ENCODE assay signal across 15 cellular contexts in the genomic region with DNA sequence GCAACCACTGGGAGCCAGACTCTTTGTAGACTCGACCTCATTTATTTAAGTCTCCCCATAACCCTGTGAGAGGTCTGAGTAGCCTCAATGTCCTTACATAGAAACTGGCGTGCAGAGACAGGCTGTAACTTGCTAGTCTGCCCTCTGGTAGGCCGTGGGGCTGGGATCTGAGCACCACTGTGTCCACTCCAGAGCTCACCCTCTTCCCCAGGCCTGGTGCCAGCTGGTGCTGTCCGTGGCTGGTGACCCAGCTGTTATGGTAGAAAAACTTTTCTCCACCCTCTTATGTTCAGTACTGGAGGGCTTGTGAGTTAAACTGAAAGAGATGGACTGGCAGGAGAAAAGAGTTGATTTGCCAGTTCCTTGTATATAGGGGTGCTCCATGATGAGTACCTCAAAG. TPM values are rescaled to one million over a fixed set of nuclear protein-coding genes. Genes with fewer than 3 reads are reported as not detected.
A peak's percentile ranks its signal among the peaks of the same experiment; 100 is the strongest.
DNase-seq lines count a peak whose midpoint lies in the region; ATAC-seq and TF ChIP-seq lines count a peak whose summit lies in the region.
"Had no signal": no experiment of that assay in that cellular context is flagged by ENCODE, and none has a peak within 500 bp of the region (broad histone marks: within the 10 kb centered on the region; RNA-seq: fewer than 3 reads in every experiment).

No MANE protein-coding gene starts in this region.

- H3K27ac ChIP-seq in SJCRH30 (peak overlapping the region; percentile 80), dorsolateral prefrontal cortex (peak overlapping the region in 11 of 59 donors; percentile 9 to 67 (median 53)), mesenchymal stem cell (ENCODE audit: low read length, poor library complexity, severe bottlenecking) (no peak overlapping the region), substantia nigra (ENCODE audit: low read depth, low read length, poor library complexity, severe bottlenecking) (peak overlapping the region; percentile 45), MM.1S (ENCODE audit: low read length) (no peak overlapping the region)
- H3K27ac ChIP-seq: A549 had no signal

- no peak for ATAC-seq in mucosa of descending colon
- ATAC-seq: A549 had no signal

- no peak overlapping the region for H2BK15ac ChIP-seq in mesenchymal stem cell (ENCODE audit: low read depth, poor library complexity, severe bottlenecking)

- 80% methylated on average over 3 of the region's 4 CpGs for WGBS in mesenchymal stem cell

- no peaks in the 10 kb centered on the region for H4K20me1 ChIP-seq in MM.1S (ENCODE audit: insufficient read depth, low read length)

- H3K4me3 ChIP-seq in SJCRH30 (no peak overlapping the region), dorsolateral prefrontal cortex (no peak overlapping the region), mesenchymal stem cell (ENCODE audit: insufficient read depth in 1 of 2, low read depth in 1 of 2, low read length in 2 of 2) (no peak overlapping the region), mucosa of descending colon (no peak overlapping the region), MM.1S (ENCODE audit: low read length) (no peak overlapping the region)
- H3K4me3 ChIP-seq: A549 had no signal

- H3K79me2 ChIP-seq in MM.1S (ENCODE audit: low read length), result no peaks in the 10 kb centered on the region

- DNase-seq in SJCRH30 (peak; percentile 38 to 60), dorsolateral prefrontal cortex (peak in 9 of 10 donors; percentile 33 to 70 (median 59)), mesenchymal stem cell (no peak), substantia nigra (lab: John Stamatoyannopoulos, UW) (peak in 31 of 49 donors; percentile 9 to 81 (median 37)), mucosa of descending colon (no peak), MM.1S (no peak)
- DNase-seq in activated T-cell treated with anti-CD3 and anti-CD28 coated beads, Interleukin-2, amount 50 U/mL, for 24 hours, result no peak
- DNase-seq: CD8-positive, alpha-beta memory T cell; DMS53; KBM-7; MV-4-11; NCI-H1694 treated with DMSO at 0.1 percent for 48 hours; NCI-H2227 treated with DMSO at 0.1 percent for 48 hours; SHP77 had no signal

- no peak overlapping the region for H4K8ac ChIP-seq in mesenchymal stem cell (ENCODE audit: low read length)

- H3K4me2 ChIP-seq in mesenchymal stem cell (ENCODE audit: low read length, poor library complexity, severe bottlenecking) (no peak overlapping the region), MM.1S (ENCODE audit: low read depth, low read length) (no peak overlapping the region)
- H3K4me2 ChIP-seq: A549 had no signal

- no peaks in the 10 kb centered on the region for H3K9me3 Mint-ChIP-seq in activated T-cell treated with anti-CD3 and anti-CD28 coated beads, Interleukin-2, amount 50 U/mL, for 24 hours
- H3K9me3 Mint-ChIP-seq: CD8-positive, alpha-beta memory T cell had no signal

- H2BK5ac ChIP-seq in mesenchymal stem cell (ENCODE audit: low read depth, low read length, poor library complexity, severe bottlenecking), result no peak overlapping the region

- H3K9me3 ChIP-seq in SJCRH30 (replicated peaks) (no peaks in the 10 kb centered on the region), mesenchymal stem cell (ENCODE audit: control insufficient read depth, low read length) (no peaks in the 10 kb centered on the region), mucosa of descending colon (no peaks in the 10 kb centered on the region), MM.1S (replicated peaks; ENCODE audit: insufficient read depth, low read length) (no peaks in the 10 kb centered on the region)
- H3K9me3 ChIP-seq: A549 had no signal

- H3K27me3 Mint-ChIP-seq in activated T-cell treated with anti-CD3 and anti-CD28 coated beads, Interleukin-2, amount 50 U/mL, for 24 hours, result no peaks in the 10 kb centered on the region

- peaks cover 10% of the 10 kb centered on the region for H3K4me1 Mint-ChIP-seq in activated T-cell treated with anti-CD3 and anti-CD28 coated beads, Interleukin-2, amount 50 U/mL, for 24 hours (ENCODE audit: low read depth)

- H3K36me3 ChIP-seq in SJCRH30 (no peaks in the 10 kb centered on the region), mesenchymal stem cell (ENCODE audit: control insufficient read depth in 1 of 2, insufficient read depth in 2 of 2, low read depth in 1 of 2, low read length in 2 of 2) (peaks cover 57 to 58% of the 10 kb centered on the region in 2 experiments), mucosa of descending colon (ENCODE audit: low read depth) (no peaks in the 10 kb centered on the region), MM.1S (replicated peaks; ENCODE audit: insufficient read depth, low read length) (no peaks in the 10 kb centered on the region)

- no peak overlapping the region for H3K4me3 Mint-ChIP-seq in activated T-cell treated with anti-CD3 and anti-CD28 coated beads, Interleukin-2, amount 50 U/mL, for 24 hours
- H3K4me3 Mint-ChIP-seq: CD8-positive, alpha-beta memory T cell had no signal

- no peaks in the 10 kb centered on the region for H3K36me3 Mint-ChIP-seq in activated T-cell treated with anti-CD3 and anti-CD28 coated beads, Interleukin-2, amount 50 U/mL, for 24 hours (ENCODE audit: low read depth)
- H3K36me3 Mint-ChIP-seq: CD8-positive, alpha-beta memory T cell had no signal

- no peak overlapping the region for H2BK12ac ChIP-seq in mesenchymal stem cell (ENCODE audit: low read length in 2 of 2)

- H2AFZ ChIP-seq in mesenchymal stem cell (ENCODE audit: low read depth, low read length) (no peak overlapping the region), MM.1S (ENCODE audit: low read length) (no peak overlapping the region)

- H2AK5ac ChIP-seq in mesenchymal stem cell (ENCODE audit: low read length, severe bottlenecking), result peak overlapping the region; percentile 58

- H3K9ac ChIP-seq in mesenchymal stem cell (ENCODE audit: low read length) (no peak overlapping the region), MM.1S (ENCODE audit: low read length) (no peak overlapping the region)

- H3K4me1 ChIP-seq in SJCRH30 (peaks cover 43% of the 10 kb centered on the region), mesenchymal stem cell (ENCODE audit: control insufficient read depth, insufficient read depth, low read depth, low read length) (peaks cover 21% of the 10 kb centered on the region), mucosa of descending colon (ENCODE audit: low read depth) (no peaks in the 10 kb centered on the region), MM.1S (ENCODE audit: low read length) (no peaks in the 10 kb centered on the region)

- H4K91ac ChIP-seq in mesenchymal stem cell (ENCODE audit: low read length), result no peak overlapping the region

- no peak overlapping the region for H3K4ac ChIP-seq in mesenchymal stem cell (ENCODE audit: low read depth in 1 of 2, low read length in 2 of 2)

- no peak overlapping the region for H3K14ac ChIP-seq in mesenchymal stem cell (ENCODE audit: low read length in 2 of 2)

- H3K27ac Mint-ChIP-seq in activated T-cell treated with anti-CD3 and anti-CD28 coated beads, Interleukin-2, amount 50 U/mL, for 24 hours, result no peak overlapping the region

- H3K27me3 ChIP-seq in SJCRH30 (no peaks in the 10 kb centered on the region), dorsolateral prefrontal cortex (no peaks in the 10 kb centered on the region), mesenchymal stem cell (ENCODE audit: control insufficient read depth in 1 of 2, insufficient read depth in 1 of 2, low read length in 2 of 2) (no peaks in the 10 kb centered on the region), MM.1S (replicated peaks; ENCODE audit: insufficient read depth, low read length) (no peaks in the 10 kb centered on the region)

- intact Hi-C loops in dorsolateral prefrontal cortex (cut with DNase I), result no loop called here
- intact Hi-C loops in mucosa of descending colon (cut with DNase I, micrococcal nuclease), result no loop called here

- peak in 1 of 56 donors; percentile 12 for TF ChIP-seq CTCF in dorsolateral prefrontal cortex (IDR thresholded peaks at IDR 0.05 in 54 of 56, conservative IDR thresholded peaks at IDR 0.05 in 2 of 56; ENCODE audit: low read depth in 1 of 56, partially characterized antibody in 56 of 56)
- no peak for TF ChIP-seq CTCF in mucosa of descending colon (IDR thresholded peaks at IDR 0.05)
- TF ChIP-seq CTCF in MM.1S (IDR thresholded peaks at IDR 0.05; ENCODE audit: low read length), result no peak

- H3K18ac ChIP-seq in mesenchymal stem cell (ENCODE audit: low read depth in 1 of 2, low read length in 2 of 2), result no peak overlapping the region

- no peaks in the 10 kb centered on the region for H3K9me2 ChIP-seq in MM.1S (replicated peaks; ENCODE audit: insufficient read depth, low read length)

- H3F3A ChIP-seq in MM.1S (ENCODE audit: insufficient read depth, low read length), result no peaks in the 10 kb centered on the region

- no peak overlapping the region for H2BK120ac ChIP-seq in mesenchymal stem cell (ENCODE audit: low read depth, low read length)

- peaks cover 37% of the 10 kb centered on the region for H3K79me1 ChIP-seq in mesenchymal stem cell (replicated peaks; ENCODE audit: low read length, poor library complexity, severe bottlenecking)

- no peak overlapping the region for H3K23ac ChIP-seq in mesenchymal stem cell (ENCODE audit: low read length in 2 of 2)

RNA-seq across cellular contexts. Expression of a gene that starts 41.9 kb away (rescaled TPM):
- 6.4 and 7.6 TPM in 2 replicates for total RNA-seq in SJCRH30 (2014; rRNA removed; shearing (Covaris generic))
- total RNA-seq in dorsolateral prefrontal cortex, result 10 to 100 TPM in 9 of 120 experiments, 1 to 10 TPM in 98, under 1 TPM in 13; 0.23 to 28.2 (median 3.7) TPM
- polyA plus RNA-seq in mesenchymal stem cell (2013, experiment 1 of 2), result 1.3 TPM
- polyA plus RNA-seq in mesenchymal stem cell (2013, experiment 2 of 2), result 1.3 TPM
- 1 to 10 TPM; 1.8 to 2.1 (median 2.1) TPM for total RNA-seq in mucosa of descending colon
- total RNA-seq: CD8-positive, alpha-beta memory T cell had no signal

Comparison
In these comparisons a context has a peak if more than half of its experiments do, and no peak if none do; other contexts are left out.
1. DNase-seq: peak in SJCRH30 (2 of 2), dorsolateral prefrontal cortex (9 of 10) and substantia nigra (31 of 49); none in mesenchymal stem cell (single experiment), mucosa of descending colon (0 of 3), MM.1S (single experiment) and activated T-cell treated with anti-CD3 and anti-CD28 coated beads, Interleukin-2, amount 50 U/mL, for 24 hours (single experiment).
2. H3K27ac ChIP-seq: peak in SJCRH30 (single experiment) and substantia nigra (single experiment); none in mesenchymal stem cell (single experiment) and MM.1S (single experiment).